17 cellular contexts compared by ENCODE assay signal in the genomic region with DNA sequence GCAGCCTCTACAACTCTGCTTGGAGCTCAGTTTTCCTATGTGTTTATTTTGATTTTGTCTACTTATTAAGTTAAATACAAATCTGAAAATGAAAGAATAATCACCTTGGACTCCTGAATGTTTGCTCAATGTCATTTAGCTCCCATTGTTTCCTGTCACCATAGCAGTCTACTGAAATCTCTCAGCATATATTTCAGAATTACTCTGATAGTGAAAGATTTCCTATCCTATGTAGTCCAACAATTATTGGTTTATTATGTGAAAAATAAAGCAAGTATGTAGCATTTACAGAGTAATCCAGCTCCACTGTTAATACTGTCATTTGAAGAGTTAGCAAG.
DNase-seq lines count a peak whose midpoint lies in the region; ATAC-seq, FAIRE-seq and TF ChIP-seq lines count a peak whose summit lies in the region.
"Had no signal": no experiment of that assay in that cellular context is flagged by ENCODE, and none has a peak within 500 bp of the region (broad histone marks: within the 10 kb centered on the region; RNA-seq: fewer than 3 reads in every experiment).

No MANE protein-coding gene starts in this region.

- peak overlapping the region in 1 of 2 experiments; percentile 59 for H3K18ac ChIP-seq in mesenchymal stem cell (ENCODE audit: low read depth in 1 of 2, low read length in 2 of 2)

- no peak overlapping the region for H3K23ac ChIP-seq in mesenchymal stem cell (ENCODE audit: low read length in 2 of 2)

- H3K14ac ChIP-seq in mesenchymal stem cell (ENCODE audit: low read length in 2 of 2) = no peak overlapping the region

- no peak overlapping the region for H2BK120ac ChIP-seq in mesenchymal stem cell (ENCODE audit: low read depth, low read length)

- H3K4me2 ChIP-seq in MM.1S (ENCODE audit: low read depth, low read length) (peak overlapping the region; percentile 12; the same call in 1 of the 2 replicates), astrocyte (ENCODE audit: low read length) (no peak overlapping the region), mesenchymal stem cell (ENCODE audit: low read length, poor library complexity, severe bottlenecking) (no peak overlapping the region)
- H3K4me2 ChIP-seq: PC-9 had no signal

- no peaks in the 10 kb centered on the region for H3K27me3 Mint-ChIP-seq in astrocyte (ENCODE audit: low read depth, unreplicated experiment)

- in situ Hi-C loops in GM13977 (cut with MboI; ENCODE audit: low pct_unique_long_range_greater_than_20kb, low sequenced_read_pairs, unreplicated experiment) = no loop called here

- no peak overlapping the region for H3K9ac ChIP-seq in MM.1S (ENCODE audit: low read length)
- no peak overlapping the region for H3K9ac ChIP-seq in astrocyte (ENCODE audit: low read length)
- no peak overlapping the region for H3K9ac ChIP-seq in mesenchymal stem cell (ENCODE audit: low read length)
- H3K9ac ChIP-seq in stomach smooth muscle (ENCODE audit: low read length in 2 of 2) = peak overlapping the region in 1 of 2 donors; percentile 29

- H3K27ac ChIP-seq in MM.1S (ENCODE audit: low read length) (no peak overlapping the region), astrocyte (ENCODE audit: low read depth, low read length) (peak overlapping the region; percentile 34), mesenchymal stem cell (ENCODE audit: low read length, poor library complexity, severe bottlenecking) (peak overlapping the region; percentile 24), stomach smooth muscle (ENCODE audit: low read length) (peak overlapping the region; percentile 99)
- H3K27ac ChIP-seq: C4-2B, PC-9 had no signal

- H2BK5ac ChIP-seq in mesenchymal stem cell (ENCODE audit: low read depth, low read length, poor library complexity, severe bottlenecking) = no peak overlapping the region

- H3K36me3 Mint-ChIP-seq in astrocyte (ENCODE audit: low read depth, unreplicated experiment) = peaks cover 23% of the 10 kb centered on the region
- H3K36me3 Mint-ChIP-seq: activated naive CD8-positive, alpha-beta T cell treated with anti-CD3 and anti-CD28 coated beads for 36 hours; T-cell had no signal

- H4K91ac ChIP-seq in mesenchymal stem cell (ENCODE audit: low read length) = no peak overlapping the region

- peak overlapping the region; percentile 41 for H3K27ac Mint-ChIP-seq in astrocyte (ENCODE audit: unreplicated experiment)
- H3K27ac Mint-ChIP-seq: activated naive CD8-positive, alpha-beta T cell treated with anti-CD3 and anti-CD28 coated beads for 36 hours; T-cell had no signal

- no peak overlapping the region for H3K4me3 Mint-ChIP-seq in astrocyte (ENCODE audit: unreplicated experiment)
- H3K4me3 Mint-ChIP-seq: activated naive CD8-positive, alpha-beta T cell treated with anti-CD3 and anti-CD28 coated beads for 36 hours; neural crest cell; T-cell had no signal

- no peaks in the 10 kb centered on the region for H3F3A ChIP-seq in MM.1S (ENCODE audit: insufficient read depth, low read length)

- H3K79me1 ChIP-seq in mesenchymal stem cell (replicated peaks; ENCODE audit: low read length, poor library complexity, severe bottlenecking) = peaks cover 8% of the 10 kb centered on the region

- ATAC-seq in GM18520 (IDR thresholded peaks at IDR 0.05; ENCODE audit: unreplicated experiment) = no peak
- ATAC-seq: T-cell had no signal

- H2AFZ ChIP-seq in MM.1S (ENCODE audit: low read length) = no peak overlapping the region
- H2AFZ ChIP-seq in astrocyte (ENCODE audit: low read depth, low read length) = no peak overlapping the region
- H2AFZ ChIP-seq in mesenchymal stem cell (ENCODE audit: low read depth, low read length) = no peak overlapping the region
- H2AFZ ChIP-seq: PC-9 had no signal

- peaks cover 20% of the 10 kb centered on the region; the same call in 1 of the 2 replicates for H3K4me1 ChIP-seq in MM.1S (ENCODE audit: low read length)
- H3K4me1 ChIP-seq in astrocyte (ENCODE audit: insufficient read depth, low read length) = peaks cover 31% of the 10 kb centered on the region
- H3K4me1 ChIP-seq in mesenchymal stem cell (ENCODE audit: control insufficient read depth, insufficient read depth, low read depth, low read length) = peaks cover 13% of the 10 kb centered on the region
- H3K4me1 ChIP-seq in stomach smooth muscle (ENCODE audit: control insufficient read depth, insufficient read depth, low read length) = peaks cover 64% of the 10 kb centered on the region

- H2BK15ac ChIP-seq in mesenchymal stem cell (ENCODE audit: low read depth, poor library complexity, severe bottlenecking) = no peak overlapping the region

- H3K9me3 ChIP-seq in MM.1S (replicated peaks; ENCODE audit: insufficient read depth, low read length) (no peaks in the 10 kb centered on the region), astrocyte (ENCODE audit: insufficient read depth, low read depth, low read length) (no peaks in the 10 kb centered on the region), mesenchymal stem cell (ENCODE audit: control insufficient read depth, low read length) (no peaks in the 10 kb centered on the region), stomach smooth muscle (ENCODE audit: control insufficient read depth in 2 of 2, low read length in 2 of 2) (no peaks in the 10 kb centered on the region)
- H3K9me3 ChIP-seq: HAP-1 had no signal

- H2AK5ac ChIP-seq in mesenchymal stem cell (ENCODE audit: low read length, severe bottlenecking) = no peak overlapping the region

- H3K4ac ChIP-seq in mesenchymal stem cell (ENCODE audit: low read depth in 1 of 2, low read length in 2 of 2) = no peak overlapping the region

- H2BK12ac ChIP-seq in mesenchymal stem cell (ENCODE audit: low read length in 2 of 2) = no peak overlapping the region

- H3K9me2 ChIP-seq in MM.1S (replicated peaks; ENCODE audit: insufficient read depth, low read length) = no peaks in the 10 kb centered on the region

- H3K27me3 ChIP-seq in MM.1S (replicated peaks; ENCODE audit: insufficient read depth, low read length) (no peaks in the 10 kb centered on the region), astrocyte (ENCODE audit: insufficient read depth, low read length) (no peaks in the 10 kb centered on the region), mesenchymal stem cell (ENCODE audit: control insufficient read depth in 1 of 2, insufficient read depth in 1 of 2, low read length in 2 of 2) (no peaks in the 10 kb centered on the region), stomach smooth muscle (ENCODE audit: control insufficient read depth in 1 of 2, insufficient read depth in 2 of 2, low read length in 2 of 2) (no peaks in the 10 kb centered on the region)

- no peak overlapping the region for H4K8ac ChIP-seq in mesenchymal stem cell (ENCODE audit: low read length)

- TF ChIP-seq CTCF in MM.1S (IDR thresholded peaks at IDR 0.05; ENCODE audit: low read length) = no peak
- no peak for TF ChIP-seq CTCF in astrocyte (IDR thresholded peaks at IDR 0.05; ENCODE audit: insufficient read depth, low read depth, low read length)
- TF ChIP-seq CTCF in GM13977 (IDR thresholded peaks at IDR 0.05; ENCODE audit: extremely low read depth, insufficient read depth, missing control alignments) = no peak

- H3K9me3 Mint-ChIP-seq in astrocyte (ENCODE audit: unreplicated experiment) = no peaks in the 10 kb centered on the region
- H3K9me3 Mint-ChIP-seq: activated naive CD8-positive, alpha-beta T cell treated with anti-CD3 and anti-CD28 coated beads for 36 hours; neural crest cell; T-cell had no signal

- H3K4me1 Mint-ChIP-seq in astrocyte (ENCODE audit: low read depth, unreplicated experiment) = peaks cover 68% of the 10 kb centered on the region
- H3K4me1 Mint-ChIP-seq: activated naive CD8-positive, alpha-beta T cell treated with anti-CD3 and anti-CD28 coated beads for 36 hours; T-cell had no signal

- H3K79me2 ChIP-seq in MM.1S (ENCODE audit: low read length) (peaks cover 12% of the 10 kb centered on the region; the same call in 1 of the 2 replicates), astrocyte (ENCODE audit: insufficient read depth, low read length) (peaks cover 99% of the 10 kb centered on the region)

- H3K36me3 ChIP-seq in MM.1S (replicated peaks; ENCODE audit: insufficient read depth, low read length) = no peaks in the 10 kb centered on the region
- H3K36me3 ChIP-seq in astrocyte (ENCODE audit: insufficient read depth, low read length) = peaks cover 29% of the 10 kb centered on the region
- H3K36me3 ChIP-seq in mesenchymal stem cell (ENCODE audit: control insufficient read depth in 1 of 2, insufficient read depth in 2 of 2, low read depth in 1 of 2, low read length in 2 of 2) = peaks cover 6 to 8% of the 10 kb centered on the region in 2 experiments
- peaks cover 11% of the 10 kb centered on the region in 2 donors for H3K36me3 ChIP-seq in stomach smooth muscle (ENCODE audit: control insufficient read depth in 2 of 2, insufficient read depth in 2 of 2, low read length in 2 of 2)

- H3K4me3 ChIP-seq in MM.1S (ENCODE audit: low read length) (no peak overlapping the region), astrocyte (ENCODE audit: insufficient read depth, low read depth, low read length) (no peak overlapping the region), mesenchymal stem cell (ENCODE audit: insufficient read depth in 1 of 2, low read depth in 1 of 2, low read length in 2 of 2) (no peak overlapping the region), stomach smooth muscle (ENCODE audit: low read length in 2 of 2) (peak overlapping the region in 1 of 2 donors; percentile 47)
- H3K4me3 ChIP-seq: HAP-1, PC-9 had no signal

- no peak for DNase-seq in MM.1S
- DNase-seq in astrocyte (ENCODE audit: low read depth) = no peak
- no peak for DNase-seq in mesenchymal stem cell
- no peak for DNase-seq in RKO (ENCODE audit: low spot score)
- no peak for DNase-seq in GM13977 (ENCODE audit: low spot score)
- DNase-seq: activated CD4-positive, CD25-positive, alpha-beta regulatory T cell treated with anti-CD3 and anti-CD28 coated beads, Interleukin-2, amount 50 U/mL, for 72 hours; activated naive CD8-positive, alpha-beta T cell treated with anti-CD3 and anti-CD28 coated beads for 36 hours; activated T-cell treated with anti-CD3 and anti-CD28 coated beads for 4 hours; NCI-H187; NCI-H524; PC-9; T-cell had no signal

- FAIRE-seq in astrocyte (lab: Jason Lieb, UNC) = no peak

- H4K20me1 ChIP-seq in MM.1S (ENCODE audit: insufficient read depth, low read length) = no peaks in the 10 kb centered on the region
- H4K20me1 ChIP-seq in astrocyte (ENCODE audit: insufficient read depth, low read length) = peaks cover 98% of the 10 kb centered on the region
